ENCODE assay signal across 27 cellular contexts in genomic region chr3:70970136-70970535, GRCh38.
DNase-seq lines count a peak whose midpoint lies in the region; ATAC-seq lines count a peak whose summit lies in the region.
"Had no signal": no experiment of that assay in that cellular context is flagged by ENCODE, and none has a peak within 500 bp of the region (broad histone marks: within the 10 kb centered on the region; RNA-seq: fewer than 3 reads in every experiment).

No MANE protein-coding gene starts in this region.

- peaks cover 88% of the 10 kb centered on the region for H3K36me3 Mint-ChIP-seq in stimulated activated naive CD8-positive, alpha-beta T cell treated with anti-CD3 and anti-CD28 coated beads, Interleukin-15, Interleukin-2, amounts not matched to agents 100 ng/mL and 50 ng/mL, for 24 hours (ENCODE audit: low read depth)
- H3K36me3 Mint-ChIP-seq in activated T-helper 2 cell treated with anti-CD3 and anti-CD28 coated beads, Interferon-gamma antibody, Interleukin-2, Interleukin-4, amounts not matched to agents 10 μg/mL and 5 μg/mL and 100 μg/mL, durations not matched to agents 14 hours and 24 hours and 36 hours (ENCODE audit: low read depth) = peaks cover 88% of the 10 kb centered on the region

- DNase-seq in stimulated activated naive CD8-positive, alpha-beta T cell treated with anti-CD3 and anti-CD28 coated beads, Interleukin-15, Interleukin-2, amounts not matched to agents 100 U/mL and 50 U/mL, for 24 hours = no peak
- no peak for DNase-seq in activated T-helper 2 cell treated with anti-CD3 and anti-CD28 coated beads, Interferon-gamma antibody, Interleukin-2, Interleukin-4, amounts not matched to agents 10 μg/mL and 5 μg/mL and 100 μg/mL, durations not matched to agents 14 hours and 24 hours and 36 hours (ENCODE audit: low spot score)
- DNase-seq in medulla oblongata (ENCODE audit: extremely low spot score) = peak; percentile 31
- no peak for DNase-seq in NCI-H82 treated with DMSO at 0.1 percent for 48 hours (lab: John Stamatoyannopoulos, UW; ENCODE audit: unreplicated experiment)
- DNase-seq: ACHN; activated CD4-positive, alpha-beta T cell treated with anti-CD3 and anti-CD28 coated beads, Interleukin-2, amount 10 ng/mL, durations not matched to agents 24 days and 14 days; activated naive CD4-positive, alpha-beta T cell treated with Interleukin-2 at 50 U/mL for 16 hours; activated T-cell treated with anti-CD3 and anti-CD28 coated beads, Interleukin-2, amount 50 U/mL, for 4 hours; DMS53; effector CD4-positive, alpha-beta T cell; Karpas-422; mesendoderm; NCI-H1436; NCI-H2081 treated with DMSO at 0.1 percent for 48 hours; NCI-H748 treated with DMSO at 0.1 percent for 48 hours; posterior cingulate gyrus; right cardiac atrium; SIG-M5; stomach; SW 1271; T-helper 9 cell; thyroid gland had no signal

- no peaks in the 10 kb centered on the region for H3K27me3 Mint-ChIP-seq in stimulated activated naive CD8-positive, alpha-beta T cell treated with anti-CD3 and anti-CD28 coated beads, Interleukin-15, Interleukin-2, amounts not matched to agents 100 ng/mL and 50 ng/mL, for 24 hours
- H3K27me3 Mint-ChIP-seq in activated T-helper 2 cell treated with anti-CD3 and anti-CD28 coated beads, Interferon-gamma antibody, Interleukin-2, Interleukin-4, amounts not matched to agents 10 μg/mL and 5 μg/mL and 100 μg/mL, durations not matched to agents 14 hours and 24 hours and 36 hours (ENCODE audit: low read depth) = no peaks in the 10 kb centered on the region
- H3K27me3 Mint-ChIP-seq: activated CD4-positive, alpha-beta T cell treated with anti-CD3 and anti-CD28 coated beads, Interleukin-2, amount 10 ng/mL, durations not matched to agents 24 days and 14 days; B cell had no signal

- H3K9me3 Mint-ChIP-seq in stimulated activated naive CD8-positive, alpha-beta T cell treated with anti-CD3 and anti-CD28 coated beads, Interleukin-15, Interleukin-2, amounts not matched to agents 100 ng/mL and 50 ng/mL, for 24 hours = no peaks in the 10 kb centered on the region
- H3K9me3 Mint-ChIP-seq in activated T-helper 2 cell treated with anti-CD3 and anti-CD28 coated beads, Interferon-gamma antibody, Interleukin-2, Interleukin-4, amounts not matched to agents 10 μg/mL and 5 μg/mL and 100 μg/mL, durations not matched to agents 14 hours and 24 hours and 36 hours = no peaks in the 10 kb centered on the region
- H3K9me3 Mint-ChIP-seq: activated CD4-positive, alpha-beta T cell treated with anti-CD3 and anti-CD28 coated beads, Interleukin-2, amount 10 ng/mL, durations not matched to agents 24 days and 14 days; activated T-cell treated with anti-CD3 and anti-CD28 coated beads, Interleukin-2, amount 50 U/mL, for 4 hours had no signal

- H3K4me3 Mint-ChIP-seq in stimulated activated naive CD8-positive, alpha-beta T cell treated with anti-CD3 and anti-CD28 coated beads, Interleukin-15, Interleukin-2, amounts not matched to agents 100 ng/mL and 50 ng/mL, for 24 hours = no peak overlapping the region
- no peak overlapping the region for H3K4me3 Mint-ChIP-seq in activated T-helper 2 cell treated with anti-CD3 and anti-CD28 coated beads, Interferon-gamma antibody, Interleukin-2, Interleukin-4, amounts not matched to agents 10 μg/mL and 5 μg/mL and 100 μg/mL, durations not matched to agents 14 hours and 24 hours and 36 hours (ENCODE audit: low read depth)
- H3K4me3 Mint-ChIP-seq: activated CD4-positive, alpha-beta T cell treated with anti-CD3 and anti-CD28 coated beads, Interleukin-2, amount 10 ng/mL, durations not matched to agents 24 days and 14 days; activated T-cell treated with anti-CD3 and anti-CD28 coated beads, Interleukin-2, amount 50 U/mL, for 4 hours; B cell had no signal

- peaks cover 36% of the 10 kb centered on the region for H3K4me1 Mint-ChIP-seq in stimulated activated naive CD8-positive, alpha-beta T cell treated with anti-CD3 and anti-CD28 coated beads, Interleukin-15, Interleukin-2, amounts not matched to agents 100 ng/mL and 50 ng/mL, for 24 hours (ENCODE audit: low read depth)
- no peaks in the 10 kb centered on the region for H3K4me1 Mint-ChIP-seq in activated T-helper 2 cell treated with anti-CD3 and anti-CD28 coated beads, Interferon-gamma antibody, Interleukin-2, Interleukin-4, amounts not matched to agents 10 μg/mL and 5 μg/mL and 100 μg/mL, durations not matched to agents 14 hours and 24 hours and 36 hours (ENCODE audit: low read depth)

- intact Hi-C loops in activated T-helper 2 cell treated with anti-CD3 and anti-CD28 coated beads, Interferon-gamma antibody, Interleukin-2, Interleukin-4, amounts not matched to agents 10 μg/mL and 5 μg/mL and 100 μg/mL, durations not matched to agents 14 hours and 24 hours and 36 hours (cut with micrococcal nuclease) = no loop called here

- peak overlapping the region; percentile 75 for H3K27ac Mint-ChIP-seq in stimulated activated naive CD8-positive, alpha-beta T cell treated with anti-CD3 and anti-CD28 coated beads, Interleukin-15, Interleukin-2, amounts not matched to agents 100 ng/mL and 50 ng/mL, for 24 hours
- H3K27ac Mint-ChIP-seq in activated T-helper 2 cell treated with anti-CD3 and anti-CD28 coated beads, Interferon-gamma antibody, Interleukin-2, Interleukin-4, amounts not matched to agents 10 μg/mL and 5 μg/mL and 100 μg/mL, durations not matched to agents 14 hours and 24 hours and 36 hours = peak overlapping the region; percentile 34
- H3K27ac Mint-ChIP-seq: activated CD4-positive, alpha-beta T cell treated with anti-CD3 and anti-CD28 coated beads, Interleukin-2, amount 10 ng/mL, durations not matched to agents 24 days and 14 days; B cell had no signal

- no peak for ATAC-seq in stimulated activated naive CD8-positive, alpha-beta T cell treated with anti-CD3 and anti-CD28 coated beads, Interleukin-15, Interleukin-2, amounts not matched to agents 100 U/mL and 50 U/mL, for 24 hours
- ATAC-seq in GM21526 (IDR thresholded peaks at IDR 0.05; ENCODE audit: low FRiP score, unreplicated experiment) (no peak), GM18858 (IDR thresholded peaks at IDR 0.05; ENCODE audit: unreplicated experiment) (no peak)
- ATAC-seq: activated T-cell treated with anti-CD3 and anti-CD28 coated beads, Interleukin-2, amount 50 U/mL, for 4 hours; HCT116; right cardiac atrium had no signal
